Comparison of ENCODE assay signal across 1 cellular context in genomic region chr3:23945653-23945902, GRCh38.
TF ChIP-seq lines count a peak whose summit lies in the region.

No MANE protein-coding gene starts in this region.

TF ChIP-seq in K562, 482 proteins besides CTCF, POLR2A, EP300 and RAD21 (continues in another document):
- TF ChIP-seq MYNN (IDR thresholded peaks at IDR 0.05): no peak
- no peak for TF ChIP-seq MYNN (CRISPR knock-in tag; IDR thresholded peaks at IDR 0.05)
- TF ChIP-seq, protein P1, sequence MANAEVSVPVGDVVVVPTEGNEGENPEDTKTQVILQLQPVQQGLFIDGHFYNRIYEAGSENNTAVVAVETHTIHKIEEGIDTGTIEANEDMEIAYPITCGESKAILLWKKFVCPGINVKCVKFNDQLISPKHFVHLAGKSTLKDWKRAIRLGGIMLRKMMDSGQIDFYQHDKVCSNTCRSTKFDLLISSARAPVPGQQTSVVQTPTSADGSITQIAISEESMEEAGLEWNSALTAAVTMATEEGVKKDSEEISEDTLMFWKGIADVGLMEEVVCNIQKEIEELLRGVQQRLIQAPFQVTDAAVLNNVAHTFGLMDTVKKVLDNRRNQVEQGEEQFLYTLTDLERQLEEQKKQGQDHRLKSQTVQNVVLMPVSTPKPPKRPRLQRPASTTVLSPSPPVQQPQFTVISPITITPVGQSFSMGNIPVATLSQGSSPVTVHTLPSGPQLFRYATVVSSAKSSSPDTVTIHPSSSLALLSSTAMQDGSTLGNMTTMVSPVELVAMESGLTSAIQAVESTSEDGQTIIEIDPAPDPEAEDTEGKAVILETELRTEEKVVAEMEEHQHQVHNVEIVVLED (CRISPR knock-in tag; IDR thresholded peaks at IDR 0.05): 0 out of 2 replicates have a peak, but pooled peaks have one; percentile 92
- no peak for TF ChIP-seq HMG20B (CRISPR knock-in tag; IDR thresholded peaks at IDR 0.05)
- no peak for TF ChIP-seq HINFP (tag; conservative IDR thresholded peaks at IDR 0.05; ENCODE audit: low read depth)
- TF ChIP-seq PTBP1 (IDR thresholded peaks at IDR 0.05; ENCODE audit: low read depth, low read length): no peak
- no peak for TF ChIP-seq TEAD1 (CRISPR knock-in tag; IDR thresholded peaks at IDR 0.05)
- no peak for TF ChIP-seq ATF6 (CRISPR knock-in tag; IDR thresholded peaks at IDR 0.05)
- TF ChIP-seq TRIM28 (IDR thresholded peaks at IDR 0.05): no peak
- no peak for TF ChIP-seq MTA2 (IDR thresholded peaks at IDR 0.05; ENCODE audit: low read depth)
- peak in 1 of 2 experiments; percentile 95; a peak in 2 of 4 replicates for TF ChIP-seq SIN3A (IDR thresholded peaks at IDR 0.05; ENCODE audit: borderline replicate concordance in 2 of 2, control insufficient read depth in 1 of 2, low read depth in 2 of 2, low read length in 2 of 2)
- no peak for TF ChIP-seq MIER1 (IDR thresholded peaks at IDR 0.05; ENCODE audit: low read depth)
- TF ChIP-seq XRCC5 (IDR thresholded peaks at IDR 0.05; ENCODE audit: low read depth, low read length): no peak
- TF ChIP-seq NR2C2 (CRISPR knock-in tag; IDR thresholded peaks at IDR 0.05): no peak
- TF ChIP-seq NR2C2 (tag; IDR thresholded peaks at IDR 0.05): no peak
- TF ChIP-seq E2F3 (CRISPR knock-in tag; IDR thresholded peaks at IDR 0.05): no peak
- no peak for TF ChIP-seq MCM7 (IDR thresholded peaks at IDR 0.05)
- peak; percentile 48 for TF ChIP-seq NFYB (IDR thresholded peaks at IDR 0.05; ENCODE audit: extremely low read depth, insufficient read length)
- TF ChIP-seq ESRRA (IDR thresholded peaks at IDR 0.05; ENCODE audit: borderline replicate concordance, low read depth): no peak
- TF ChIP-seq, protein P2, sequence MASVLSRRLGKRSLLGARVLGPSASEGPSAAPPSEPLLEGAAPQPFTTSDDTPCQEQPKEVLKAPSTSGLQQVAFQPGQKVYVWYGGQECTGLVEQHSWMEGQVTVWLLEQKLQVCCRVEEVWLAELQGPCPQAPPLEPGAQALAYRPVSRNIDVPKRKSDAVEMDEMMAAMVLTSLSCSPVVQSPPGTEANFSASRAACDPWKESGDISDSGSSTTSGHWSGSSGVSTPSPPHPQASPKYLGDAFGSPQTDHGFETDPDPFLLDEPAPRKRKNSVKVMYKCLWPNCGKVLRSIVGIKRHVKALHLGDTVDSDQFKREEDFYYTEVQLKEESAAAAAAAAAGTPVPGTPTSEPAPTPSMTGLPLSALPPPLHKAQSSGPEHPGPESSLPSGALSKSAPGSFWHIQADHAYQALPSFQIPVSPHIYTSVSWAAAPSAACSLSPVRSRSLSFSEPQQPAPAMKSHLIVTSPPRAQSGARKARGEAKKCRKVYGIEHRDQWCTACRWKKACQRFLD (CRISPR knock-in tag; IDR thresholded peaks at IDR 0.05): 0 out of 2 replicates have a peak, but pooled peaks have one; percentile 97
- TF ChIP-seq, protein P3, sequence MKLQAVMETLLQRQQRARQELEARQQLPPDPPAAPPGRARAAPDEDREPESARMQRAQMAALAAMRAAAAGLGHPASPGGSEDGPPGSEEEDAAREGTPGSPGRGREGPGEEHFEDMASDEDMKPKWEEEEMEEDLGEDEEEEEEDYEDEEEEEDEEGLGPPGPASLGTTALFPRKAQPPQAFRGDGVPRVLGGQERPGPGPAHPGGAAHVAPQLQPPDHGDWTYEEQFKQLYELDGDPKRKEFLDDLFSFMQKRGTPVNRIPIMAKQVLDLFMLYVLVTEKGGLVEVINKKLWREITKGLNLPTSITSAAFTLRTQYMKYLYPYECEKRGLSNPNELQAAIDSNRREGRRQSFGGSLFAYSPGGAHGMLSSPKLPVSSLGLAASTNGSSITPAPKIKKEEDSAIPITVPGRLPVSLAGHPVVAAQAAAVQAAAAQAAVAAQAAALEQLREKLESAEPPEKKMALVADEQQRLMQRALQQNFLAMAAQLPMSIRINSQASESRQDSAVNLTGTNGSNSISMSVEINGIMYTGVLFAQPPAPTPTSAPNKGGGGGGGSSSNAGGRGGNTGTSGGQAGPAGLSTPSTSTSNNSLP (IDR thresholded peaks at IDR 0.05; ENCODE audit: borderline replicate concordance, low read depth, low read length): 0 out of 2 replicates have a peak, but pooled peaks have one; percentile 43
- TF ChIP-seq ZNF175 (CRISPR knock-in tag; IDR thresholded peaks at IDR 0.05; ENCODE audit: low read depth): no peak
- TF ChIP-seq ASH1L (IDR thresholded peaks at IDR 0.05; ENCODE audit: borderline replicate concordance, low read depth, partially characterized antibody): no peak
- peak; percentile 9; the same call in 1 of the 2 replicates for TF ChIP-seq ATF4 (CRISPR knock-in tag; IDR thresholded peaks at IDR 0.05)
- TF ChIP-seq, protein P4, sequence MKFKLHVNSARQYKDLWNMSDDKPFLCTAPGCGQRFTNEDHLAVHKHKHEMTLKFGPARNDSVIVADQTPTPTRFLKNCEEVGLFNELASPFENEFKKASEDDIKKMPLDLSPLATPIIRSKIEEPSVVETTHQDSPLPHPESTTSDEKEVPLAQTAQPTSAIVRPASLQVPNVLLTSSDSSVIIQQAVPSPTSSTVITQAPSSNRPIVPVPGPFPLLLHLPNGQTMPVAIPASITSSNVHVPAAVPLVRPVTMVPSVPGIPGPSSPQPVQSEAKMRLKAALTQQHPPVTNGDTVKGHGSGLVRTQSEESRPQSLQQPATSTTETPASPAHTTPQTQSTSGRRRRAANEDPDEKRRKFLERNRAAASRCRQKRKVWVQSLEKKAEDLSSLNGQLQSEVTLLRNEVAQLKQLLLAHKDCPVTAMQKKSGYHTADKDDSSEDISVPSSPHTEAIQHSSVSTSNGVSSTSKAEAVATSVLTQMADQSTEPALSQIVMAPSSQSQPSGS (CRISPR knock-in tag; IDR thresholded peaks at IDR 0.05): no peak
- TF ChIP-seq, protein P5, sequence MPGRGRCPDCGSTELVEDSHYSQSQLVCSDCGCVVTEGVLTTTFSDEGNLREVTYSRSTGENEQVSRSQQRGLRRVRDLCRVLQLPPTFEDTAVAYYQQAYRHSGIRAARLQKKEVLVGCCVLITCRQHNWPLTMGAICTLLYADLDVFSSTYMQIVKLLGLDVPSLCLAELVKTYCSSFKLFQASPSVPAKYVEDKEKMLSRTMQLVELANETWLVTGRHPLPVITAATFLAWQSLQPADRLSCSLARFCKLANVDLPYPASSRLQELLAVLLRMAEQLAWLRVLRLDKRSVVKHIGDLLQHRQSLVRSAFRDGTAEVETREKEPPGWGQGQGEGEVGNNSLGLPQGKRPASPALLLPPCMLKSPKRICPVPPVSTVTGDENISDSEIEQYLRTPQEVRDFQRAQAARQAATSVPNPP (IDR thresholded peaks at IDR 0.05; ENCODE audit: borderline replicate concordance, insufficient read depth, insufficient read length): no peak
- TF ChIP-seq HNRNPK (IDR thresholded peaks at IDR 0.05; ENCODE audit: low read depth, low read length, poor library complexity, severe bottlenecking): no peak
- TF ChIP-seq KAT7 (CRISPR knock-in tag; IDR thresholded peaks at IDR 0.05; ENCODE audit: borderline replicate concordance): no peak
- TF ChIP-seq CHD1 (IDR thresholded peaks at IDR 0.05; ENCODE audit: low read length): no peak
- peak; percentile 88 for TF ChIP-seq MXD1 (CRISPR knock-in tag; IDR thresholded peaks at IDR 0.05; ENCODE audit: borderline replicate concordance, poor library complexity, severe bottlenecking)
- no peak for TF ChIP-seq PYGO2 (tag; IDR thresholded peaks at IDR 0.05)
- no peak for TF ChIP-seq PKNOX1 (IDR thresholded peaks at IDR 0.05)
- TF ChIP-seq TCF7 (IDR thresholded peaks at IDR 0.05; ENCODE audit: borderline replicate concordance): no peak
- TF ChIP-seq ARID4B (CRISPR knock-in tag; IDR thresholded peaks at IDR 0.05): peak; percentile 98; the same call in 1 of the 2 replicates
- no peak for TF ChIP-seq C11orf30 (IDR thresholded peaks at IDR 0.05; ENCODE audit: low read depth)
- TF ChIP-seq TEAD4 (IDR thresholded peaks at IDR 0.05; ENCODE audit: low read length): no peak
- no peak for TF ChIP-seq TEAD4 (CRISPR knock-in tag; IDR thresholded peaks at IDR 0.05; ENCODE audit: borderline replicate concordance)
- no peak for TF ChIP-seq ZFP36 (IDR thresholded peaks at IDR 0.05; ENCODE audit: low read depth, low read length, partially characterized antibody)
- no peak for TF ChIP-seq SMARCA4 (IDR thresholded peaks at IDR 0.05)
- TF ChIP-seq SIN3B (IDR thresholded peaks at IDR 0.05; ENCODE audit: low read depth): peak; percentile 59; the same call in 1 of the 2 replicates
- TF ChIP-seq FOXO4 (CRISPR knock-in tag; IDR thresholded peaks at IDR 0.05): no peak
